Comparison of ENCODE assay signal across 17 cellular contexts in genomic region chr20:63402860-63403220, GRCh38. TPM values are rescaled to one million over a fixed set of nuclear protein-coding genes. Genes with fewer than 3 reads are reported as not detected.
"Had no signal": no experiment of that assay in that cellular context is flagged by ENCODE, and none has a peak within 500 bp of the region (broad histone marks: within the 10 kb centered on the region; RNA-seq: fewer than 3 reads in every experiment).

No MANE protein-coding gene starts in this region.

- ATAC-seq: activated CD4-positive, alpha-beta T cell treated with anti-CD3 and anti-CD28 coated beads for 36 hours; activated CD8-positive, alpha-beta T cell treated with anti-CD3 and anti-CD28 coated beads for 36 hours; heart left ventricle; mucosa of descending colon; natural killer cell had no signal

- H3K36me3 ChIP-seq: heart left ventricle, right atrium auricular region, stomach, thoracic aorta, uterus had no signal

- H3K27me3 ChIP-seq: right atrium auricular region, uterus had no signal

- H3K4me3 ChIP-seq: heart left ventricle, mucosa of descending colon, right atrium auricular region, stomach, thoracic aorta, uterus had no signal

- H3K9me3 ChIP-seq: heart left ventricle, mucosa of descending colon, right atrium auricular region, stomach, thoracic aorta, uterus had no signal

- H3K27ac ChIP-seq: heart left ventricle, right atrium auricular region, stomach, thoracic aorta, uterus, VCaP had no signal

- DNase-seq: activated CD4-positive, alpha-beta T cell treated with anti-CD3 and anti-CD28 coated beads for 36 hours; activated CD8-positive, alpha-beta memory T cell treated with anti-CD3 and anti-CD28 coated beads, Interleukin-2, amount 50 U/mL, for 4 hours; activated CD8-positive, alpha-beta T cell treated with anti-CD3 and anti-CD28 coated beads for 36 hours; activated naive CD4-positive, alpha-beta T cell; cortex of kidney; effector CD8-positive, alpha-beta T cell; foreskin melanocyte; heart left ventricle; mammary epithelial cell; mucosa of descending colon; natural killer cell; stomach; uterus had no signal

- H3K4me1 ChIP-seq: heart left ventricle, right atrium auricular region, stomach, uterus had no signal

RNA-seq across cellular contexts. Expression of gene CHRNA4, which starts 41.7 kb away (rescaled TPM):
- total RNA-seq: activated CD4-positive, alpha-beta T cell treated with anti-CD3 and anti-CD28 coated beads for 36 hours; activated CD8-positive, alpha-beta T cell treated with anti-CD3 and anti-CD28 coated beads for 36 hours; mammary epithelial cell; mucosa of descending colon; natural killer cell; posterior vena cava; right atrium auricular region; thoracic aorta had no signal
